ENCODE assay signal across 8 cellular contexts in genomic region chr12:56021882-56022497, GRCh38. TPM values are rescaled to one million over a fixed set of nuclear protein-coding genes. Genes with fewer than 3 reads are reported as not detected.
DNase-seq lines count a peak whose midpoint lies in the region; ATAC-seq, FAIRE-seq and TF ChIP-seq lines count a peak whose summit lies in the region.

No MANE protein-coding gene starts in this region.

- peaks cover 29% of the 10 kb centered on the region for H3K4me1 Mint-ChIP-seq in activated CD4-positive, alpha-beta memory T cell treated with anti-CD3 and anti-CD28 coated beads for 36 hours (ENCODE audit: low read depth)

- intact Hi-C loops in activated CD4-positive, alpha-beta memory T cell treated with anti-CD3 and anti-CD28 coated beads for 36 hours (cut with micrococcal nuclease), result loop anchor here (1.0 to 2.0 kb wide), 2 partner anchors 15 to 19 kb away; partner anchors contain the start of gene RPS26
- intact Hi-C loops in sciatic nerve (cut with DNase I) (no loop called here), prostate gland (cut with DNase I) (no loop called here)

- H3K27ac ChIP-seq in prostate gland, result peak overlapping the region in 1 of 2 donors; percentile 47

- CTCF ChIA-PET in activated CD4-positive, alpha-beta memory T cell treated with anti-CD3 and anti-CD28 coated beads for 36 hours (lab: Charles Lee), result interaction anchor here (1.0 to 5.1 kb wide), 5 partner anchors 18 to 284 kb away, joined by 3 to 35 read pairs (median 4); partner anchors contain the start of gene SUOX

- H3K36me3 Mint-ChIP-seq in activated CD4-positive, alpha-beta memory T cell treated with anti-CD3 and anti-CD28 coated beads for 36 hours, result peaks cover 2% of the 10 kb centered on the region

- H3K9me3 Mint-ChIP-seq in activated CD4-positive, alpha-beta memory T cell treated with anti-CD3 and anti-CD28 coated beads for 36 hours, result no peaks in the 10 kb centered on the region

- no peaks in the 10 kb centered on the region for H3K36me3 ChIP-seq in prostate gland

- DNase-seq in GM12891 (ENCODE audit: insufficient read length, low spot score) (no peak), fibroblast of peridontal ligament (ENCODE audit: extremely low read depth) (peak; percentile 17), sciatic nerve (ENCODE audit: low spot score) (no peak), mucosa of gallbladder (ENCODE audit: low spot score) (no peak), prostate gland (ENCODE audit: low spot score) (no peak)
- DNase-seq in activated CD4-positive, alpha-beta memory T cell treated with anti-CD3 and anti-CD28 coated beads for 36 hours, result no peak

- POLR2A ChIA-PET in activated CD4-positive, alpha-beta memory T cell treated with anti-CD3 and anti-CD28 coated beads for 36 hours (lab: Charles Lee), result interaction anchor here (0.6 to 0.9 kb wide), 3 partner anchors 19 to 103 kb away, joined by 3 to 4 read pairs (median 3); no protein-coding TSS in a partner anchor

- H3K4me1 ChIP-seq in prostate gland (replicated peaks), result no peaks in the 10 kb centered on the region

- TF ChIP-seq POLR2A in GM12891 (IDR thresholded peaks at IDR 0.05; ENCODE audit: low read depth, low read length) (no peak), prostate gland (IDR thresholded peaks at IDR 0.05) (no peak)

- ATAC-seq in sciatic nerve (peak; percentile 21), HG03354 (IDR thresholded peaks at IDR 0.05; ENCODE audit: poor library complexity, severe bottlenecking, unreplicated experiment) (no peak), HG03439 (IDR thresholded peaks at IDR 0.05; ENCODE audit: unreplicated experiment) (no peak)

- no peak for FAIRE-seq in GM12891 (lab: Jason Lieb, UNC)

- H3K9me3 ChIP-seq in prostate gland, result no peaks in the 10 kb centered on the region

- peak overlapping the region; percentile 80 for H3K27ac Mint-ChIP-seq in activated CD4-positive, alpha-beta memory T cell treated with anti-CD3 and anti-CD28 coated beads for 36 hours

- H3K4me3 Mint-ChIP-seq in activated CD4-positive, alpha-beta memory T cell treated with anti-CD3 and anti-CD28 coated beads for 36 hours, result peak overlapping the region; percentile 83

- 49% methylated on average over 3 of the region's 3 CpGs for WGBS in prostate gland

- no peaks in the 10 kb centered on the region for H3K27me3 Mint-ChIP-seq in activated CD4-positive, alpha-beta memory T cell treated with anti-CD3 and anti-CD28 coated beads for 36 hours

- no peak for TF ChIP-seq CTCF in prostate gland (IDR thresholded peaks at IDR 0.05)

- no peak overlapping the region for H3K4me3 ChIP-seq in prostate gland

- no peaks in the 10 kb centered on the region for H3K27me3 ChIP-seq in prostate gland (replicated peaks; ENCODE audit: insufficient read depth)

TF ChIP-seq in GM12891, 5 proteins besides CTCF, POLR2A, EP300 and RAD21:
- TF ChIP-seq PAX5 (IDR thresholded peaks at IDR 0.05; ENCODE audit: insufficient read depth, low read length, severe bottlenecking), result no peak
- TF ChIP-seq SPI1 (IDR thresholded peaks at IDR 0.05; ENCODE audit: low read depth, low read length), result peak; percentile 75

RNA-seq across cellular contexts. Expression of gene IKZF4, which starts 1.1 kb away (rescaled TPM):
- 2.1 TPM for polyA plus RNA-seq in GM12891 (2012; ENCODE audit: low read depth, missing spikeins)
- total RNA-seq in activated CD4-positive, alpha-beta memory T cell treated with anti-CD3 and anti-CD28 coated beads for 36 hours, result 10 to 100 TPM; 14.4 to 15.1 TPM
- 13.7 TPM for total RNA-seq in sciatic nerve
- 8.2 TPM for total RNA-seq in mucosa of gallbladder
- total RNA-seq in prostate gland, result 1 to 10 TPM; 2.2 to 6.2 TPM

RNA-seq across cellular contexts. Expression of gene RPS26, which starts 19.7 kb away (rescaled TPM):
- polyA plus RNA-seq in GM12891 (2012; ENCODE audit: low read depth, missing spikeins), result 1,337 TPM
- 10 to 100 TPM; 28.1 to 40.7 TPM for total RNA-seq in activated CD4-positive, alpha-beta memory T cell treated with anti-CD3 and anti-CD28 coated beads for 36 hours
- total RNA-seq in sciatic nerve (93.6 TPM), mucosa of gallbladder (34.0 TPM), prostate gland (1,000 to 10,000 TPM in 1 of 2 donors, 100 to 1,000 TPM in 1; 284 to 1,659 TPM)

RNA-seq across cellular contexts. Expression of gene SUOX, which starts 24.9 kb away (rescaled TPM):
- 10.0 TPM for polyA plus RNA-seq in GM12891 (2012; ENCODE audit: low read depth, missing spikeins)
- total RNA-seq in activated CD4-positive, alpha-beta memory T cell treated with anti-CD3 and anti-CD28 coated beads for 36 hours, result 1 to 10 TPM; 2.4 to 2.7 TPM
- total RNA-seq in sciatic nerve (20.3 TPM), mucosa of gallbladder (49.0 TPM), prostate gland (10 to 100 TPM; 23.6 to 49.6 TPM)

RNA-seq across cellular contexts. Expression of gene RAB5B, which starts 48.1 kb away (rescaled TPM):
- 56.2 TPM for polyA plus RNA-seq in GM12891 (2012; ENCODE audit: low read depth, missing spikeins)
- total RNA-seq in activated CD4-positive, alpha-beta memory T cell treated with anti-CD3 and anti-CD28 coated beads for 36 hours, result 10 to 100 TPM; 44.8 to 46.4 TPM
- 143 TPM for total RNA-seq in sciatic nerve
- total RNA-seq in mucosa of gallbladder, result 182 TPM
- total RNA-seq in prostate gland, result 100 to 1,000 TPM in 1 of 2 donors, 10 to 100 TPM in 1; 82.5 to 191 TPM

RNA-seq across cellular contexts. Expression of gene CDK2, which starts 55.4 kb away (rescaled TPM):
- polyA plus RNA-seq in GM12891 (2012; ENCODE audit: low read depth, missing spikeins), result 75.6 TPM
- 100 to 1,000 TPM; 121 to 127 TPM for total RNA-seq in activated CD4-positive, alpha-beta memory T cell treated with anti-CD3 and anti-CD28 coated beads for 36 hours
- total RNA-seq in sciatic nerve, result 14.4 TPM
- 28.0 TPM for total RNA-seq in mucosa of gallbladder
- 10 to 100 TPM; 24.3 to 28.2 TPM for total RNA-seq in prostate gland
